Comparison of ENCODE assay signal across 8 cellular contexts in genomic region chr15:40694706-40695468, GRCh38. TPM values are rescaled to one million over a fixed set of nuclear protein-coding genes. Genes with fewer than 3 reads are reported as not detected.
DNase-seq lines count a peak whose midpoint lies in the region; ATAC-seq and TF ChIP-seq lines count a peak whose summit lies in the region.

RAD51 (plus strand) TSS chr15:40695174; CDS start chr15:40698759, 3,585 bp downstream.

- no peaks in the 10 kb centered on the region for H3K27me3 Mint-ChIP-seq in activated naive CD8-positive, alpha-beta T cell
- H3K27me3 Mint-ChIP-seq in glutamatergic neuron (ENCODE audit: unreplicated experiment) = peaks cover 4% of the 10 kb centered on the region

- H3K79me2 ChIP-seq in osteoblast (ENCODE audit: insufficient read depth, low read length) = peaks cover 29% of the 10 kb centered on the region

- H3K4me2 ChIP-seq in osteoblast (ENCODE audit: insufficient read depth, low read length) = peak within 1 kb of the TSS; percentile 86

- H3K36me3 Mint-ChIP-seq in activated naive CD8-positive, alpha-beta T cell = no peaks in the 10 kb centered on the region
- no peaks in the 10 kb centered on the region for H3K36me3 Mint-ChIP-seq in glutamatergic neuron (ENCODE audit: unreplicated experiment)

- peak within 1 kb of the TSS; percentile 95 for H3K27ac Mint-ChIP-seq in activated naive CD8-positive, alpha-beta T cell
- H3K27ac Mint-ChIP-seq in glutamatergic neuron (ENCODE audit: unreplicated experiment) = peak within 1 kb of the TSS; percentile 92

- H3K27me3 ChIP-seq in osteoblast (ENCODE audit: insufficient read depth, low read length) = no peaks in the 10 kb centered on the region
- H3K27me3 ChIP-seq in thoracic aorta (replicated peaks; ENCODE audit: insufficient read depth) = no peaks in the 10 kb centered on the region

- TF ChIP-seq CTCF in glutamatergic neuron (IDR thresholded peaks at IDR 0.05; ENCODE audit: partially characterized antibody, unreplicated experiment) = no peak
- TF ChIP-seq CTCF in osteoblast (IDR thresholded peaks at IDR 0.05; ENCODE audit: extremely low read depth, low read depth, low read length) = no peak
- TF ChIP-seq CTCF in thoracic aorta (IDR thresholded peaks at IDR 0.05) = no peak

- no peaks in the 10 kb centered on the region for H4K20me1 ChIP-seq in osteoblast (ENCODE audit: insufficient read depth, low read length)

- H3K4me3 ChIP-seq in osteoblast (ENCODE audit: insufficient read depth, low read length) (peak within 1 kb of the TSS; percentile 96), thoracic aorta (peak within 1 kb of the TSS; percentile 87)

- no peaks in the 10 kb centered on the region for H3K9me3 Mint-ChIP-seq in activated naive CD8-positive, alpha-beta T cell (ENCODE audit: low read depth)
- H3K9me3 Mint-ChIP-seq in glutamatergic neuron (ENCODE audit: unreplicated experiment) = peaks cover 4% of the 10 kb centered on the region

- H3K4me1 Mint-ChIP-seq in activated naive CD8-positive, alpha-beta T cell (ENCODE audit: low read depth) = peaks cover 19% of the 10 kb centered on the region
- peaks cover 2% of the 10 kb centered on the region for H3K4me1 Mint-ChIP-seq in glutamatergic neuron (ENCODE audit: low read depth, unreplicated experiment)

- peaks cover 15% of the 10 kb centered on the region for H3K4me1 ChIP-seq in osteoblast (ENCODE audit: insufficient read depth, low read length)
- peaks cover 17 to 18% of the 10 kb centered on the region in 2 donors for H3K4me1 ChIP-seq in thoracic aorta (ENCODE audit: control insufficient read depth in 1 of 2, low read depth in 2 of 2)

- peaks cover 11% of the 10 kb centered on the region for H3K36me3 ChIP-seq in osteoblast (ENCODE audit: insufficient read depth, low read length)
- no peaks in the 10 kb centered on the region for H3K36me3 ChIP-seq in thoracic aorta

- peak; percentile 68 for TF ChIP-seq POLR2A in GM10847 (IDR thresholded peaks at IDR 0.05; ENCODE audit: extremely low read depth, insufficient read length)

- peak within 1 kb of the TSS; percentile 97 for H3K4me3 Mint-ChIP-seq in activated naive CD8-positive, alpha-beta T cell
- H3K4me3 Mint-ChIP-seq in glutamatergic neuron (ENCODE audit: unreplicated experiment) = peak within 1 kb of the TSS; percentile 96

- peak; percentile 75 for DNase-seq in NCI-H1105 treated with DMSO at 0.1 percent for 48 hours (lab: John Stamatoyannopoulos, UW)
- peak; percentile 96 for DNase-seq in SKM-1 treated with dmso at 0.1 percent for 144 hours (lab: John Stamatoyannopoulos, UW; ENCODE audit: unreplicated experiment)
- DNase-seq in glutamatergic neuron = peak; percentile 95
- peak; percentile 99 for DNase-seq in osteoblast (ENCODE audit: insufficient read length, low spot score, missing footprints)
- DNase-seq in thoracic aorta (ENCODE audit: low spot score) = peak; percentile 64

- H3K27ac ChIP-seq in osteoblast (ENCODE audit: low read depth, low read length) = peak within 1 kb of the TSS; percentile 88
- peak within 1 kb of the TSS; percentile 94 to 97 for H3K27ac ChIP-seq in thoracic aorta

- peak; percentile 84 for ATAC-seq in HG02642 (IDR thresholded peaks at IDR 0.05; ENCODE audit: poor library complexity, unreplicated experiment)
- ATAC-seq in thoracic aorta (ENCODE audit: insufficient number of reproducible peaks, low FRiP score, low read depth) = peak; percentile 84

- H3K9me3 ChIP-seq in osteoblast (ENCODE audit: low read depth, low read length) = no peaks in the 10 kb centered on the region
- H3K9me3 ChIP-seq in thoracic aorta = no peaks in the 10 kb centered on the region

- peak within 1 kb of the TSS; percentile 80 for H2AFZ ChIP-seq in osteoblast (ENCODE audit: low read length)

RNA-seq across cellular contexts. Expression of gene RAD51, which starts in this region (rescaled TPM):
- total RNA-seq in glutamatergic neuron (ENCODE audit: unreplicated experiment) = 5.0 TPM
- total RNA-seq in osteoblast = 1.8 TPM in 2 replicates
- total RNA-seq in thoracic aorta = under 1 TPM in 1 of 2 donors, not detected in 1; 0.27 TPM

Comparison
In these comparisons a context has a peak if more than half of its experiments do, and no peak if none do; other contexts are left out.
1. Peak in every context shown above with its lines: DNase-seq, ATAC-seq, H3K4me3 ChIP-seq and H3K27ac ChIP-seq.
2. Peak in DNase-seq, ATAC-seq, H3K4me3 ChIP-seq and H3K27ac ChIP-seq in thoracic aorta; RNA of the gene not detected or under 1 TPM.